Comparison of ENCODE assay signal across 9 cellular contexts in the genomic region with DNA sequence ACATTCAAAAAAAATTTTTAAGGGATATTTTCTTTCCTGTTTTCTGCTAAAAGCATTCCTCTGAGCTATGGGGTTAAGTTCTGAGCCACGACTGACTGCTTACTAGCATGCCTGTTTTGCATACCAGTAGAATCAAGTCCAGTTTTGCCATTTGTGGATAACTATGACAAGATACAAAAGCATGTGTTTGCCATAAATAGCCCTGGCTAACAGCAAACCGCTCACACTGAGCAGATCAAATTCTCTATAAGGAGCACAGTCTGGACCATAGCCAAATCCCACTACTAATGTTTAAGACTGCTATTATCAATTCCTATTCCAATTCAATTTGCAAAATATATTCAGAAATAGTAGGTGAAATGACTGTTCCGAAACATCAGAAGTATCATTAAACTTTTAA. TPM values are rescaled to one million over a fixed set of nuclear protein-coding genes. Genes with fewer than 3 reads are reported as not detected.
DNase-seq lines count a peak whose midpoint lies in the region; ATAC-seq and TF ChIP-seq lines count a peak whose summit lies in the region.
"Had no signal": no experiment of that assay in that cellular context is flagged by ENCODE, and none has a peak within 500 bp of the region (broad histone marks: within the 10 kb centered on the region; RNA-seq: fewer than 3 reads in every experiment).

No MANE protein-coding gene starts in this region.

- peak overlapping the region in 3 of 4 donors; percentile 15 to 100 (median 99) for H3K27ac ChIP-seq in tibial nerve

- H3K27me3 ChIP-seq in tibial nerve: no peaks in the 10 kb centered on the region

- H3K4me3 ChIP-seq in fibroblast of villous mesenchyme (ENCODE audit: low read depth, low read length) (no peak overlapping the region), tibial nerve (no peak overlapping the region)

- H3K4me1 Mint-ChIP-seq in activated CD8-positive, alpha-beta T cell treated with anti-CD3 and anti-CD28 coated beads, Interleukin-2, amount 10 ng/mL, durations not matched to agents 7 days and 5 days (ENCODE audit: low read depth): peaks cover 19% of the 10 kb centered on the region

- peak in 1 of 2 donors; percentile 19 for TF ChIP-seq EP300 in tibial nerve (IDR thresholded peaks at IDR 0.05)

- TF ChIP-seq CTCF in fibroblast of villous mesenchyme (IDR thresholded peaks at IDR 0.05; ENCODE audit: insufficient read depth, low read depth, low read length) (no peak), tibial nerve (IDR thresholded peaks at IDR 0.05) (no peak)

- H3K9me3 ChIP-seq in tibial nerve: no peaks in the 10 kb centered on the region

- CTCF ChIA-PET in activated CD8-positive, alpha-beta T cell treated with anti-CD3 and anti-CD28 coated beads, Interleukin-2, amount 10 ng/mL, durations not matched to agents 7 days and 5 days (lab: Charles Lee): interaction anchor here (1.0 to 8.3 kb wide), 4 partner anchors 11 to 41 kb away, joined by 3 to 49 read pairs (median 5); no protein-coding TSS in a partner anchor

- H3K36me3 ChIP-seq in tibial nerve: peaks cover 0 to 5% (median 0%) of the 10 kb centered on the region in 3 donors

- ATAC-seq in HG02642 (IDR thresholded peaks at IDR 0.05; ENCODE audit: poor library complexity, unreplicated experiment): peak; percentile 39
- ATAC-seq in activated CD8-positive, alpha-beta T cell treated with anti-CD3 and anti-CD28 coated beads, Interleukin-2, amount 10 ng/mL, durations not matched to agents 7 days and 5 days: no peak

- H3K27me3 Mint-ChIP-seq in activated CD8-positive, alpha-beta T cell treated with anti-CD3 and anti-CD28 coated beads, Interleukin-2, amount 10 ng/mL, durations not matched to agents 7 days and 5 days (ENCODE audit: low read depth): peaks cover 2% of the 10 kb centered on the region
- H3K27me3 Mint-ChIP-seq: stimulated activated naive CD8-positive, alpha-beta T cell treated with anti-CD3 and anti-CD28 coated beads, Interleukin-15, Interleukin-2, amounts not matched to agents 100 ng/mL and 50 ng/mL, for 24 hours had no signal

- H3K27ac Mint-ChIP-seq in activated CD8-positive, alpha-beta T cell treated with anti-CD3 and anti-CD28 coated beads, Interleukin-2, amount 10 ng/mL, durations not matched to agents 7 days and 5 days: no peak overlapping the region
- H3K27ac Mint-ChIP-seq: stimulated activated naive CD8-positive, alpha-beta T cell treated with anti-CD3 and anti-CD28 coated beads, Interleukin-15, Interleukin-2, amounts not matched to agents 100 ng/mL and 50 ng/mL, for 24 hours had no signal

- H3K4me1 ChIP-seq in tibial nerve: peaks cover 0 to 62% (median 19%) of the 10 kb centered on the region in 4 donors

- 23 to 28% methylated on average over 3 of the region's 3 CpGs for WGBS in tibial nerve, 2 donors

- POLR2A ChIA-PET in activated CD8-positive, alpha-beta T cell treated with anti-CD3 and anti-CD28 coated beads, Interleukin-2, amount 10 ng/mL, durations not matched to agents 7 days and 5 days (lab: Charles Lee): no interaction called here

- no peaks in the 10 kb centered on the region for H3K9me3 Mint-ChIP-seq in activated CD8-positive, alpha-beta T cell treated with anti-CD3 and anti-CD28 coated beads, Interleukin-2, amount 10 ng/mL, durations not matched to agents 7 days and 5 days (ENCODE audit: insufficient read depth)
- H3K9me3 Mint-ChIP-seq: stimulated activated naive CD8-positive, alpha-beta T cell treated with anti-CD3 and anti-CD28 coated beads, Interleukin-15, Interleukin-2, amounts not matched to agents 100 ng/mL and 50 ng/mL, for 24 hours had no signal

- no peak overlapping the region for H3K4me3 Mint-ChIP-seq in activated CD8-positive, alpha-beta T cell treated with anti-CD3 and anti-CD28 coated beads, Interleukin-2, amount 10 ng/mL, durations not matched to agents 7 days and 5 days
- H3K4me3 Mint-ChIP-seq: stimulated activated naive CD8-positive, alpha-beta T cell treated with anti-CD3 and anti-CD28 coated beads, Interleukin-15, Interleukin-2, amounts not matched to agents 100 ng/mL and 50 ng/mL, for 24 hours had no signal

- TF ChIP-seq POLR2A in tibial nerve (IDR thresholded peaks at IDR 0.05): no peak

- peak; percentile 25 for DNase-seq in Daoy (ENCODE audit: low read depth)
- DNase-seq in NCI-H748 (lab: John Stamatoyannopoulos, UW; ENCODE audit: unreplicated experiment): peak; percentile 38
- peak; percentile 87 for DNase-seq in fibroblast of villous mesenchyme (ENCODE audit: low read depth)
- DNase-seq in tibial nerve (ENCODE audit: low spot score in 2 of 2): peak in 1 of 2 donors; percentile 29
- DNase-seq in activated CD8-positive, alpha-beta T cell treated with anti-CD3 and anti-CD28 coated beads, Interleukin-2, amount 10 ng/mL, durations not matched to agents 7 days and 5 days: no peak
- DNase-seq in DMS79 (lab: John Stamatoyannopoulos, UW): no peak
- DNase-seq in activated CD4-positive, CD25-positive, alpha-beta regulatory T cell (lab: John Stamatoyannopoulos, UW): no peak

- H3K36me3 Mint-ChIP-seq in activated CD8-positive, alpha-beta T cell treated with anti-CD3 and anti-CD28 coated beads, Interleukin-2, amount 10 ng/mL, durations not matched to agents 7 days and 5 days (ENCODE audit: low read depth): peaks cover 21% of the 10 kb centered on the region

RNA-seq across cellular contexts. Expression of gene CFL2, which starts 3.2 kb away (rescaled TPM):
- 66.9 and 73.6 TPM in 2 replicates for total RNA-seq in Daoy (2014; rRNA removed; shearing (Covaris generic))
- total RNA-seq in fibroblast of villous mesenchyme (109 and 173 TPM in 2 replicates), tibial nerve (10 to 100 TPM; 36.6 to 99.6 (median 82.3) TPM)
- 1 to 10 TPM; 6.7 to 7.1 TPM for total RNA-seq in activated CD8-positive, alpha-beta T cell treated with anti-CD3 and anti-CD28 coated beads, Interleukin-2, amount 10 ng/mL, durations not matched to agents 7 days and 5 days

Comparison
In these comparisons a context has a peak if more than half of its experiments do, and no peak if none do; other contexts are left out.
1. DNase-seq: peak in Daoy (single experiment), NCI-H748 (single experiment) and fibroblast of villous mesenchyme (single experiment); none in activated CD8-positive, alpha-beta T cell treated with anti-CD3 and anti-CD28 coated beads, Interleukin-2, amount 10 ng/mL, durations not matched to agents 7 days and 5 days (single experiment), DMS79 (single experiment) and activated CD4-positive, CD25-positive, alpha-beta regulatory T cell (0 of 4).